ENCODE assay signal across 25 cellular contexts in the genomic region with DNA sequence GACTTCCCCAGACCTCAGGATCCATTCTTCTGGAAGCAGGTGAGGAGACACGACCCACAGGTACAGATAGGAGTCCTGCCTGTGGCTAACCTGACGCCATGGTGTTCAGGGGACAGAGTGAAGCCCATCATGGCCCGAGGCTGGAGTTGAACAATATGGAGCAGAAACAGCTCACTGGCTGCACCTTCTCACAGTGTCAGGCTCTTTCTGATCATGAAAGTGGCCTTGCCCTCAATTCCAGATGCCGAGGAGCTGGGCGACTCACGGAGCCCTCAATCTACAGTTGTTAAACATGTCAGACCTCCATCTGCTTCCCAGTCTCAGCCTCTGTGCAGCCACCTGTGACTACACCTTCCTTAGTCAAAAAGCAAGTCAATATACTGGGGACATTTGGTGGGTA.
"Had no signal": no experiment of that assay in that cellular context is flagged by ENCODE, and none has a peak within 500 bp of the region (broad histone marks: within the 10 kb centered on the region; RNA-seq: fewer than 3 reads in every experiment).

No MANE protein-coding gene starts in this region.

- ATAC-seq: effector memory CD8-positive, alpha-beta T cell; heart right ventricle; left ventricle myocardium superior; lower lobe of right lung; mucosa of descending colon; natural killer cell treated with Interleukin-12 subunit alpha and Interleukin-12 subunit beta and Interleukin-15 and Interleukin-18, amount 100 ng/mL, for 72 hours; right lobe of liver; stimulated activated naive B cell treated with anti-CD40 and anti-IgM and Interleukin-4, amounts not matched to agents 10 μg/mL and 1 μg/mL and 100 μg/mL, for 72 hours had no signal

- H2AFZ ChIP-seq: parathyroid adenoma had no signal

- H3K27me3 ChIP-seq: esophagus squamous epithelium, heart right ventricle, right lobe of liver, tibial nerve, vagina had no signal

- H3K4me3 ChIP-seq: esophagus squamous epithelium, heart right ventricle, lower lobe of right lung, mucosa of descending colon, right lobe of liver, thoracic aorta, tibial nerve, vagina had no signal

- FAIRE-seq: endometrium, islet of Langerhans, small intestine had no signal

- H3K4me1 ChIP-seq: lower lobe of right lung, parathyroid adenoma, right lobe of liver, tibial nerve, vagina had no signal

- H3K36me3 ChIP-seq: esophagus squamous epithelium, heart right ventricle, lower lobe of right lung, right lobe of liver, thoracic aorta, tibial nerve, vagina had no signal

- DNase-seq: cortex of kidney; effector memory CD8-positive, alpha-beta T cell; erythroblast; esophagus squamous epithelium; foreskin melanocyte; glutamatergic neuron; heart right ventricle; hippocampal formation; kidney glomerular epithelial cell; left ventricle myocardium superior; lower lobe of right lung; mucosa of descending colon; naive B cell; small intestine; stimulated activated CD4-positive, alpha-beta T cell treated with anti-CD3 and anti-CD28 coated beads, Interleukin-15, amount 100 ng/mL, for 24 hours; stimulated activated CD4-positive, alpha-beta T cell treated with anti-CD3 and anti-CD28 coated beads, Interleukin-2, amount 100 ng/mL, for 48 hours; stimulated activated naive B cell treated with anti-CD40 and anti-IgM and Interleukin-4, amounts not matched to agents 10 μg/mL and 1 μg/mL and 100 μg/mL, for 72 hours had no signal

- H3K9me3 ChIP-seq: esophagus squamous epithelium, lower lobe of right lung, mucosa of descending colon, right lobe of liver, thoracic aorta, tibial nerve, vagina had no signal

- H3K27ac ChIP-seq: esophagus squamous epithelium, heart right ventricle, lower lobe of right lung, parathyroid adenoma, right lobe of liver, thoracic aorta, tibial nerve, vagina had no signal

- H3K79me2 ChIP-seq: parathyroid adenoma had no signal

- H3K9ac ChIP-seq: parathyroid adenoma had no signal
